Comparison of ENCODE assay signal across 14 cellular contexts in genomic region chr13:52162279-52163101, GRCh38. TPM values are rescaled to one million over a fixed set of nuclear protein-coding genes. Genes with fewer than 3 reads are reported as not detected.
A peak's percentile ranks its signal among the peaks of the same experiment; 100 is the strongest.
DNase-seq lines count a peak whose midpoint lies in the region; ATAC-seq and TF ChIP-seq lines count a peak whose summit lies in the region.
"Had no signal": no experiment of that assay in that cellular context is flagged by ENCODE, and none has a peak within 500 bp of the region (broad histone marks: within the 10 kb centered on the region; RNA-seq: fewer than 3 reads in every experiment).

No MANE protein-coding gene starts in this region.

- H3K4me1 Mint-ChIP-seq in Caco-2 (ENCODE audit: low read depth, unreplicated experiment) (peaks cover 42% of the 10 kb centered on the region), endodermal cell (peaks cover 43% of the 10 kb centered on the region)
- peaks cover 12 to 47% (median 39%) of the 10 kb centered on the region in 7 donors for H3K4me1 Mint-ChIP-seq in naive thymus-derived CD4-positive, alpha-beta T cell
- peaks cover 28% of the 10 kb centered on the region for H3K4me1 Mint-ChIP-seq in activated naive CD4-positive, alpha-beta T cell treated with anti-CD3 and anti-CD28 coated beads for 36 hours (ENCODE audit: low read depth)

- CTCF ChIA-PET in Caco-2 (lab: Charles Lee): no interaction called here
- CTCF ChIA-PET in naive thymus-derived CD4-positive, alpha-beta T cell (lab: Charles Lee): interaction anchor here (0.7 kb wide), 1 partner anchor 43 kb away, joined by 4 read pairs; no protein-coding TSS in a partner anchor
- CTCF ChIA-PET in activated naive CD4-positive, alpha-beta T cell treated with anti-CD3 and anti-CD28 coated beads for 36 hours (lab: Charles Lee): interaction anchor here (1.5 kb wide), 1 partner anchor 11 kb away, joined by 5 read pairs; no protein-coding TSS in a partner anchor

- H3K36me3 Mint-ChIP-seq in Caco-2 (ENCODE audit: insufficient read depth, unreplicated experiment) (peaks cover 23% of the 10 kb centered on the region), endodermal cell (ENCODE audit: low read depth) (peaks cover 25% of the 10 kb centered on the region)
- peaks cover 4 to 16% (median 9%) of the 10 kb centered on the region in 5 donors for H3K36me3 Mint-ChIP-seq in naive thymus-derived CD4-positive, alpha-beta T cell
- peaks cover 6% of the 10 kb centered on the region for H3K36me3 Mint-ChIP-seq in activated naive CD4-positive, alpha-beta T cell treated with anti-CD3 and anti-CD28 coated beads for 36 hours (ENCODE audit: low read depth)

- H3K27me3 ChIP-seq in Caco-2 (replicated peaks; ENCODE audit: control insufficient read depth, insufficient read depth, low read length): no peaks in the 10 kb centered on the region
- no peaks in the 10 kb centered on the region for H3K27me3 ChIP-seq in endodermal cell (ENCODE audit: control insufficient read depth, insufficient read depth, low read length, poor library complexity, severe bottlenecking)
- H3K27me3 ChIP-seq in naive thymus-derived CD4-positive, alpha-beta T cell (ENCODE audit: control insufficient read depth in 2 of 2, insufficient read depth in 2 of 2, low read length in 2 of 2): no peaks in the 10 kb centered on the region
- H3K27me3 ChIP-seq: adrenal gland had no signal

- no peaks in the 10 kb centered on the region for H3K36me3 ChIP-seq in Caco-2 (ENCODE audit: control insufficient read depth, insufficient read depth, low read length)
- peaks cover 12% of the 10 kb centered on the region for H3K36me3 ChIP-seq in endodermal cell (ENCODE audit: control insufficient read depth, insufficient read depth, low read length)
- no peaks in the 10 kb centered on the region for H3K36me3 ChIP-seq in naive thymus-derived CD4-positive, alpha-beta T cell (ENCODE audit: control insufficient read depth in 2 of 3, insufficient read depth in 3 of 3, low read length in 3 of 3)

- H3K27me3 Mint-ChIP-seq in Caco-2 (ENCODE audit: insufficient read depth, unreplicated experiment) (no peaks in the 10 kb centered on the region), endodermal cell (ENCODE audit: insufficient read depth) (peaks cover 13% of the 10 kb centered on the region)
- peaks cover 0 to 5% (median 0%) of the 10 kb centered on the region in 5 donors for H3K27me3 Mint-ChIP-seq in naive thymus-derived CD4-positive, alpha-beta T cell
- H3K27me3 Mint-ChIP-seq in activated naive CD4-positive, alpha-beta T cell treated with anti-CD3 and anti-CD28 coated beads for 36 hours (ENCODE audit: low read depth): peaks cover 5% of the 10 kb centered on the region

- no peak for ATAC-seq in naive thymus-derived CD4-positive, alpha-beta T cell

- H3K9me3 Mint-ChIP-seq in Caco-2 (ENCODE audit: unreplicated experiment) (no peaks in the 10 kb centered on the region), endodermal cell (peaks cover 5% of the 10 kb centered on the region)
- H3K9me3 Mint-ChIP-seq in naive thymus-derived CD4-positive, alpha-beta T cell: no peaks in the 10 kb centered on the region
- H3K9me3 Mint-ChIP-seq in activated naive CD4-positive, alpha-beta T cell treated with anti-CD3 and anti-CD28 coated beads for 36 hours: no peaks in the 10 kb centered on the region

- POLR2A ChIA-PET in Caco-2 (lab: Charles Lee): no interaction called here
- POLR2A ChIA-PET in naive thymus-derived CD4-positive, alpha-beta T cell (lab: Charles Lee): interaction anchor here (0.6 kb wide), 1 partner anchor 12 kb away, joined by 3 read pairs; no protein-coding TSS in a partner anchor

- H3K4me1 ChIP-seq in Caco-2: peaks cover 46% of the 10 kb centered on the region
- H3K4me1 ChIP-seq in endodermal cell (ENCODE audit: control insufficient read depth, insufficient read depth, low read length): peaks cover 3% of the 10 kb centered on the region
- H3K4me1 ChIP-seq in naive thymus-derived CD4-positive, alpha-beta T cell (ENCODE audit: control insufficient read depth in 2 of 2, insufficient read depth in 2 of 2, low read length in 2 of 2): peaks cover 6 to 15% of the 10 kb centered on the region in 2 donors

- WGBS in endodermal cell (ENCODE audit: insufficient coverage in 1 of 2, insufficient read length in 1 of 2), 2 experiments: 75 to 100% methylated on average over 2 to 5 of the region's 5 CpGs

- no TSS peak for BruUV-seq in Caco-2 (replicated peaks; lab: Mats Ljungman, UMichigan)

- no peak overlapping the region for H3K4me3 ChIP-seq in Caco-2 (ENCODE audit: low read depth, low read length)
- peak overlapping the region; percentile 2 for H3K4me3 ChIP-seq in endodermal cell (ENCODE audit: low read length)
- H3K4me3 ChIP-seq in naive thymus-derived CD4-positive, alpha-beta T cell (ENCODE audit: low read length): no peak overlapping the region
- H3K4me3 ChIP-seq: adrenal gland had no signal

- DNase-seq in Caco-2 (peak; percentile 50 to 53), OCI-M2 (lab: John Stamatoyannopoulos, UW; ENCODE audit: unreplicated experiment) (peak; percentile 30), endodermal cell (no peak), GM03348 (ENCODE audit: low spot score) (no peak), amygdala (lab: John Stamatoyannopoulos, UW) (no peak)
- no peak for DNase-seq in naive thymus-derived CD4-positive, alpha-beta T cell
- no peak for DNase-seq in activated naive CD4-positive, alpha-beta T cell treated with anti-CD3 and anti-CD28 coated beads for 36 hours
- DNase-seq in stimulated activated CD4-positive, alpha-beta T cell treated with anti-CD3 and anti-CD28 coated beads, Interleukin-4, amount 100 ng/mL, for 24 hours: no peak
- DNase-seq: activated CD4-positive, alpha-beta T cell treated with anti-CD3 and anti-CD28 coated beads, Interleukin-2, amount 50 U/mL, for 4 hours; adrenal gland; C1 segment of cervical spinal cord; hippocampal formation; NCI-H1436 treated with DMSO at 0.1 percent for 48 hours had no signal

- intact Hi-C loops in Caco-2 (cut with micrococcal nuclease; ENCODE audit: unreplicated experiment): no loop called here
- intact Hi-C loops in naive thymus-derived CD4-positive, alpha-beta T cell (cut with micrococcal nuclease): no loop called here
- intact Hi-C loops in activated naive CD4-positive, alpha-beta T cell treated with anti-CD3 and anti-CD28 coated beads for 36 hours (cut with micrococcal nuclease): no loop called here

- H3K27ac ChIP-seq in endodermal cell (ENCODE audit: low read depth, low read length): no peak overlapping the region
- H3K27ac ChIP-seq in naive thymus-derived CD4-positive, alpha-beta T cell (ENCODE audit: low read depth, low read length): no peak overlapping the region
- H3K27ac ChIP-seq: RWPE1 had no signal

- no peaks in the 10 kb centered on the region for H3K9me3 ChIP-seq in Caco-2
- no peaks in the 10 kb centered on the region for H3K9me3 ChIP-seq in endodermal cell (ENCODE audit: control insufficient read depth, low read length)
- H3K9me3 ChIP-seq in naive thymus-derived CD4-positive, alpha-beta T cell (ENCODE audit: control insufficient read depth in 2 of 3, low read length in 3 of 3): no peaks in the 10 kb centered on the region
- H3K9me3 ChIP-seq: adrenal gland had no signal

- peak overlapping the region; percentile 14 for H3K27ac Mint-ChIP-seq in Caco-2 (ENCODE audit: unreplicated experiment)
- no peak overlapping the region for H3K27ac Mint-ChIP-seq in endodermal cell
- H3K27ac Mint-ChIP-seq in naive thymus-derived CD4-positive, alpha-beta T cell: peak overlapping the region in 7 of 9 donors; percentile 9 to 73 (median 44)
- no peak overlapping the region for H3K27ac Mint-ChIP-seq in activated naive CD4-positive, alpha-beta T cell treated with anti-CD3 and anti-CD28 coated beads for 36 hours

- H3K4me3 Mint-ChIP-seq in Caco-2 (ENCODE audit: unreplicated experiment) (no peak overlapping the region), endodermal cell (no peak overlapping the region)
- no peak overlapping the region for H3K4me3 Mint-ChIP-seq in naive thymus-derived CD4-positive, alpha-beta T cell
- no peak overlapping the region for H3K4me3 Mint-ChIP-seq in activated naive CD4-positive, alpha-beta T cell treated with anti-CD3 and anti-CD28 coated beads for 36 hours

- no peak overlapping the region for H3K9ac ChIP-seq in endodermal cell (ENCODE audit: extremely low read depth, low read length, poor library complexity, severe bottlenecking)

- TF ChIP-seq CTCF in Caco-2 (IDR thresholded peaks at IDR 0.05; ENCODE audit: insufficient read depth in 1 of 2, low read depth in 1 of 2, low read length in 1 of 2, severe bottlenecking in 1 of 2, unreplicated experiment in 1 of 2) (no peak), endodermal cell (conservative IDR thresholded peaks at IDR 0.05) (no peak)

RNA-seq across cellular contexts. Expression of gene NEK3, which starts 3.1 kb away (rescaled TPM):
- 23.2 and 33.5 TPM in 2 replicates for total RNA-seq in Caco-2 (2022)
- 10 to 100 TPM; 30.7 to 48.8 TPM for total RNA-seq in endodermal cell
- polyA plus RNA-seq in endodermal cell (2013, experiment 1 of 2): 38.5 TPM
- 38.2 TPM for polyA plus RNA-seq in endodermal cell (2013, experiment 2 of 2)
- total RNA-seq in naive thymus-derived CD4-positive, alpha-beta T cell: 1 to 10 TPM; 4.4 to 7.8 (median 4.5) TPM
- 10 to 100 TPM in 1 of 2 donors, 1 to 10 TPM in 1; 5.0 to 17.5 TPM for polyA plus RNA-seq in naive thymus-derived CD4-positive, alpha-beta T cell
- 1 to 10 TPM; 4.0 to 4.3 TPM for total RNA-seq in activated naive CD4-positive, alpha-beta T cell treated with anti-CD3 and anti-CD28 coated beads for 36 hours

RNA-seq across cellular contexts. Expression of gene NEK5, which starts 33.6 kb away (rescaled TPM):
- 0.35 and 0.39 TPM in 2 replicates for total RNA-seq in Caco-2 (2022)
- total RNA-seq in endodermal cell: 1 to 10 TPM; 1.4 to 1.8 TPM
- 0.50 TPM for polyA plus RNA-seq in endodermal cell (2013, experiment 1 of 2)
- 0.54 TPM for polyA plus RNA-seq in endodermal cell (2013, experiment 2 of 2)
- not detected for total RNA-seq in naive thymus-derived CD4-positive, alpha-beta T cell
- under 1 TPM in 1 of 2 donors, not detected in 1; 0.14 TPM for polyA plus RNA-seq in naive thymus-derived CD4-positive, alpha-beta T cell
- total RNA-seq in activated naive CD4-positive, alpha-beta T cell treated with anti-CD3 and anti-CD28 coated beads for 36 hours: under 1 TPM; 0.10 to 0.14 TPM

Comparison
In these comparisons a context has a peak if more than half of its experiments do, and no peak if none do; other contexts are left out.
1. DNase-seq: peak in Caco-2 (2 of 2) and OCI-M2 (single experiment); none in endodermal cell (single experiment), naive thymus-derived CD4-positive, alpha-beta T cell (0 of 9), activated naive CD4-positive, alpha-beta T cell treated with anti-CD3 and anti-CD28 coated beads for 36 hours (single experiment), GM03348 (single experiment), amygdala (0 of 56) and stimulated activated CD4-positive, alpha-beta T cell treated with anti-CD3 and anti-CD28 coated beads, Interleukin-4, amount 100 ng/mL, for 24 hours (single experiment).
2. H3K27ac Mint-ChIP-seq: peak in Caco-2 (single experiment) and naive thymus-derived CD4-positive, alpha-beta T cell (7 of 9); none in endodermal cell (single experiment) and activated naive CD4-positive, alpha-beta T cell treated with anti-CD3 and anti-CD28 coated beads for 36 hours (single experiment).